28 cellular contexts compared by ENCODE assay signal in the genomic region with DNA sequence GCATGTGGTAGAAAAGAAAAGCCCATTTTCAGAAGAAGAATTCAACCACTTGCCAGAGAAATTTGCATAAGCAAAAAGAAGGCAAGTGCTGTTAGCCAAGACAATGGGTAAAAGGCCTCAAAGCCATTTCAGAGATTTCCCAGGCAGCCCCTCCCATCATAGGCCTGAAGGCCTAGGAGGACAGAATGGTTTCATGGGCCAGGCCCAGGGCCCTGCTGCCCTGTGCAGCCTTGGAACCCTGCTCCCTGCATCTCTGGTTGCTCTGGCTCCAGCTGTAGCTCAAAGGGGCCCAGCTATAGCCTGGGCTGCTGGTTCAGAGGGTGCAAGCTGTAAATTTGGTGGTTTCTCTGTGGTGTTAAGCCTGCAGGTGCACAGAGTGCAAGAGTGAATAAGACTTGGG.
"Had no signal": no experiment of that assay in that cellular context is flagged by ENCODE, and none has a peak within 500 bp of the region (broad histone marks: within the 10 kb centered on the region; RNA-seq: fewer than 3 reads in every experiment).

No MANE protein-coding gene starts in this region.

- H3K27me3 ChIP-seq: dorsolateral prefrontal cortex, esophagus squamous epithelium, gastrocnemius medialis, heart left ventricle, hepatocyte, left lung had no signal

- H3K27ac ChIP-seq: coronary artery, dorsolateral prefrontal cortex, epithelial cell of prostate, esophagus squamous epithelium, gastrocnemius medialis, heart left ventricle, hepatocyte, left lung, lower lobe of right lung had no signal

- H3K36me3 Mint-ChIP-seq: immature natural killer cell had no signal

- H3K27ac Mint-ChIP-seq: immature natural killer cell; mesothelial cell of epicardium; naive B cell; naive thymus-derived CD8-positive, alpha-beta T cell had no signal

- H3K9me3 ChIP-seq: gastrocnemius medialis had no signal

- DNase-seq: dermis blood vessel endothelial cell; dorsolateral prefrontal cortex; effector CD4-positive, alpha-beta T cell; effector memory CD4-positive, alpha-beta T cell; erythroblast; esophagus squamous epithelium; foreskin fibroblast; foreskin melanocyte; gastrocnemius medialis; heart left ventricle; hypothalamus; immature natural killer cell; islet precursor cell; left cardiac atrium; left lung; left ventricle myocardium superior; lower lobe of right lung; mesenchymal stem cell; mucosa of descending colon; naive B cell; naive thymus-derived CD8-positive, alpha-beta T cell had no signal

- FAIRE-seq: colon, endometrium had no signal

- H3K4me3 ChIP-seq: coronary artery, dorsolateral prefrontal cortex, esophagus squamous epithelium, gastrocnemius medialis, heart left ventricle, hepatocyte, left lung, lower lobe of right lung, mucosa of descending colon had no signal

- H3K36me3 ChIP-seq: esophagus squamous epithelium, gastrocnemius medialis, heart left ventricle, left lung, lower lobe of right lung had no signal

- ATAC-seq: esophagus mucosa; gastrocnemius medialis; heart left ventricle; left cardiac atrium; left lung; left ventricle myocardium superior; mucosa of descending colon; naive thymus-derived CD8-positive, alpha-beta T cell had no signal

- H3K4me1 ChIP-seq: esophagus squamous epithelium, gastrocnemius medialis, heart left ventricle, left lung, lower lobe of right lung had no signal
